8 cellular contexts compared by ENCODE assay signal in genomic region chr2:108449410-108450200, GRCh38. TPM values are rescaled to one million over a fixed set of nuclear protein-coding genes. Genes with fewer than 3 reads are reported as not detected.
DNase-seq lines count a peak whose midpoint lies in the region; ATAC-seq and TF ChIP-seq lines count a peak whose summit lies in the region.

No MANE protein-coding gene starts in this region.

- H3K9ac ChIP-seq in ES-I3 (ENCODE audit: low read depth, low read length): peak overlapping the region; percentile 89

- H3K36me3 ChIP-seq in ES-I3 (ENCODE audit: insufficient read depth, low read length) (peaks cover 11% of the 10 kb centered on the region), lower lobe of right lung (peaks cover 34% of the 10 kb centered on the region)

- intact Hi-C loops in lower lobe of right lung (cut with DNase I): no loop called here

- H3K9me3 ChIP-seq in ES-I3 (ENCODE audit: control insufficient read depth, insufficient read depth, low read length) (no peaks in the 10 kb centered on the region), lower lobe of right lung (no peaks in the 10 kb centered on the region)

- H3K9me3 Mint-ChIP-seq in IgD-negative memory B cell: no peaks in the 10 kb centered on the region

- H3K4me1 ChIP-seq in ES-I3 (ENCODE audit: insufficient read depth, low read length) (peaks cover 12% of the 10 kb centered on the region), lower lobe of right lung (peaks cover 26% of the 10 kb centered on the region)

- H3K27ac Mint-ChIP-seq in IgD-negative memory B cell: peak overlapping the region; percentile 92 to 100 (median 99)

- DNase-seq in T-helper 1 cell (peak in 4 of 5 donors; percentile 19 to 41 (median 36)), coronary artery (ENCODE audit: low spot score) (no peak), lower lobe of right lung (no peak), substantia nigra (lab: John Stamatoyannopoulos, UW) (peak in 6 of 49 donors; percentile 1 to 34 (median 12)), dedifferentiated amniotic fluid mesenchymal stem cell (ENCODE audit: extremely low spot score) (no peak)

- H3K27me3 ChIP-seq in lower lobe of right lung (ENCODE audit: low read depth): no peaks in the 10 kb centered on the region

- ATAC-seq in GM21526 (IDR thresholded peaks at IDR 0.05; ENCODE audit: low FRiP score, unreplicated experiment): peak; percentile 37
- ATAC-seq in lower lobe of right lung: peak; percentile 64 to 77

- H3K27ac ChIP-seq in coronary artery (peak overlapping the region; percentile 88 to 89), lower lobe of right lung (peak overlapping the region; percentile 92), substantia nigra (ENCODE audit: low read depth, low read length, poor library complexity, severe bottlenecking) (peak overlapping the region; percentile 60)

- peak overlapping the region; percentile 92 to 99 (median 96) for H3K4me3 Mint-ChIP-seq in IgD-negative memory B cell

- H3K27me3 Mint-ChIP-seq in IgD-negative memory B cell: no peaks in the 10 kb centered on the region

- TF ChIP-seq CTCF in coronary artery (IDR thresholded peaks at IDR 0.05): no peak
- TF ChIP-seq CTCF in lower lobe of right lung (IDR thresholded peaks at IDR 0.05): no peak

- peaks cover 16 to 31% (median 31%) of the 10 kb centered on the region in 3 donors for H3K4me1 Mint-ChIP-seq in IgD-negative memory B cell

- peak overlapping the region; percentile 76 for H3K4me3 ChIP-seq in coronary artery
- peak overlapping the region; percentile 85 for H3K4me3 ChIP-seq in lower lobe of right lung

- H3K36me3 Mint-ChIP-seq in IgD-negative memory B cell: peaks cover 9% of the 10 kb centered on the region

RNA-seq across cellular contexts. Expression of gene GCC2, which starts 0.6 kb away (rescaled TPM):
- polyA plus RNA-seq in IgD-negative memory B cell: 65.6 TPM
- total RNA-seq in lower lobe of right lung: 52.4 TPM

Comparison
In these comparisons a context has a peak if more than half of its experiments do, and no peak if none do; other contexts are left out.
1. DNase-seq: peak in T-helper 1 cell (4 of 5); none in coronary artery (single experiment), lower lobe of right lung (single experiment) and dedifferentiated amniotic fluid mesenchymal stem cell (single experiment).
2. Peak in every context shown above with its lines, with median percentiles within 50 percentile points of each other: H3K27ac ChIP-seq.